ENCODE assay signal across 8 cellular contexts in genomic region chr2:144332356-144333143, GRCh38.
DNase-seq lines count a peak whose midpoint lies in the region; ATAC-seq and TF ChIP-seq lines count a peak whose summit lies in the region.

No MANE protein-coding gene starts in this region.

- TF ChIP-seq CTCF in coronary artery (IDR thresholded peaks at IDR 0.05) (no peak), left lung (IDR thresholded peaks at IDR 0.05) (no peak)

- H4K20me1 ChIP-seq in BLaER1 treated with 17β-estradiol and CSF1 and Interleukin-3, amounts not matched to agents 10 nM and 100 nM = no peaks in the 10 kb centered on the region; a peak in 2 of 22 replicates

- no peaks in the 10 kb centered on the region for H3K27me3 ChIP-seq in BLaER1 treated with 17β-estradiol and CSF1 and Interleukin-3, amounts not matched to agents 10 nM and 100 nM
- no peaks in the 10 kb centered on the region for H3K27me3 ChIP-seq in left lung

- H3K4me2 ChIP-seq in BLaER1 treated with 17β-estradiol and CSF1 and Interleukin-3, amounts not matched to agents 10 nM and 100 nM = peak overlapping the region; percentile 79 to 93 (median 90)

- DNase-seq in GM19240 (ENCODE audit: insufficient read length, low spot score) (peak; percentile 73), NCI-H460 (ENCODE audit: extremely low read depth, low read depth) (peak; percentile 89), coronary artery (ENCODE audit: low spot score) (peak; percentile 93), left lung (peak; percentile 89 to 98)
- DNase-seq in activated CD4-positive, alpha-beta T cell treated with anti-CD3 and anti-CD28 coated beads for 4 hours = peak; percentile 83 to 85
- DNase-seq in stimulated activated CD4-positive, alpha-beta T cell treated with anti-CD3 and anti-CD28 coated beads, Interleukin-2, amount 100 ng/mL, for 4 hours (ENCODE audit: low read depth) = peak; percentile 81

- H3K36me3 ChIP-seq in BLaER1 treated with 17β-estradiol and CSF1 and Interleukin-3, amounts not matched to agents 10 nM and 100 nM = peaks cover 0 to 14% (median 5%) of the 10 kb centered on the region in 11 experiments; a peak in 7 of 22 replicates
- H3K36me3 ChIP-seq in left lung = no peaks in the 10 kb centered on the region

- ATAC-seq in HG03439 (IDR thresholded peaks at IDR 0.05; ENCODE audit: unreplicated experiment) (peak; percentile 90), left lung (peak; percentile 95)

- H3K9ac ChIP-seq in BLaER1 treated with 17β-estradiol and CSF1 and Interleukin-3, amounts not matched to agents 10 nM and 100 nM = peak overlapping the region; percentile 81 to 91 (median 87)

- peak overlapping the region; percentile 73 to 88 (median 80) for H3K4me3 ChIP-seq in BLaER1 treated with 17β-estradiol and CSF1 and Interleukin-3, amounts not matched to agents 10 nM and 100 nM
- H3K4me3 ChIP-seq in coronary artery (peak overlapping the region; percentile 92), left lung (peak overlapping the region; percentile 58 to 77)

- peak overlapping the region; percentile 79 to 91 (median 85) for H3K27ac ChIP-seq in BLaER1 treated with 17β-estradiol and CSF1 and Interleukin-3, amounts not matched to agents 10 nM and 100 nM
- H3K27ac ChIP-seq in coronary artery = peak overlapping the region; percentile 85 to 95
- H3K27ac ChIP-seq in left lung = peak overlapping the region; percentile 87 to 94

- intact Hi-C loops in left lung (cut with DNase I) = no loop called here

- H3K9me3 ChIP-seq in BLaER1 treated with 17β-estradiol and CSF1 and Interleukin-3, amounts not matched to agents 10 nM and 100 nM (replicated peaks in 1 of 11) = no peaks in the 10 kb centered on the region
- H3K9me3 ChIP-seq in left lung = no peaks in the 10 kb centered on the region

- H3K4me1 ChIP-seq in BLaER1 treated with 17β-estradiol and CSF1 and Interleukin-3, amounts not matched to agents 10 nM and 100 nM = peaks cover 13 to 26% (median 22%) of the 10 kb centered on the region in 10 experiments
- H3K4me1 ChIP-seq in left lung = peaks cover 0 to 32% of the 10 kb centered on the region in 2 donors

Comparison
In these comparisons a context has a peak if more than half of its experiments do, and no peak if none do; other contexts are left out.
1. Peak in every context shown above with its lines: DNase-seq, ATAC-seq, H3K4me3 ChIP-seq and H3K27ac ChIP-seq.